ENCODE assay signal across 40 cellular contexts in the genomic region with DNA sequence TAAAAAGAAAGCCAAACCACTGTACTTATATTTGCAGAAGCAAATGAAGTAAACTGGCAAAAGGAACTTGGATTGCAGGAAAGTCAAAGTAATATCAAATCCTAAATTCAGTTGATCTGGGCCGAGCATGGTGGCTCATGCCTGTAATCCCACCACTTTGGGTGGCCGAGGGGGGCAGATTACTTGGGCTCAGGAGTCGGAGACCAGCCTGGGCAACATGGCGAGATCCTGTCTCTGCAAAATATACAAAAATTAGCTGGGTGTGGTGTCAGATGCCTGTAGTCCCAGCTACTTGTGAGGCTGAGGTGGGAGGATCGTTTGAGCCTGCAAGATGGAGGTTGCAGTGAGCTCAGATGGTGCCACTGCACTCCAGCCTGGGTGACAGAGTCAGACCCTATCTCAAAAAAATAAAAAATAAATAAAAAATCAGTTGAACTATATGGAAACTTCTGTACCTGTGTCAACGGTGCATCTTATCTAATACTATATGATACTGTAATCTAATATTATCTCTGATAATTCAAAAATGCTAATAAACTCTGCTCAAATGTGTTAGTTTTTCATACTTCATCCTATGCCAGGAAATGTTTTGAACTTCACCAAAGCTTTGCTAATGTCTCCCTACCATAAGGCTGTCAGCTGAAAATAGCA. TPM values are rescaled to one million over a fixed set of nuclear protein-coding genes. Genes with fewer than 3 reads are reported as not detected.
"Had no signal": no experiment of that assay in that cellular context is flagged by ENCODE, and none has a peak within 500 bp of the region (broad histone marks: within the 10 kb centered on the region; RNA-seq: fewer than 3 reads in every experiment).

No MANE protein-coding gene starts in this region.

- H3K27me3 Mint-ChIP-seq: activated naive CD4-positive, alpha-beta T cell treated with anti-CD3 and anti-CD28 coated beads, Interleukin-2, amount 10 ng/mL, durations not matched to agents 7 days and 5 days; activated naive CD4-positive, alpha-beta T cell treated with anti-CD3 and anti-CD28 coated beads, Interleukin-2, amount 50 U/mL, for 24 hours; activated naive CD8-positive, alpha-beta T cell; activated naive CD8-positive, alpha-beta T cell treated with anti-CD3 and anti-CD28 coated beads for 36 hours; activated naive CD8-positive, alpha-beta T cell treated with anti-CD3 and anti-CD28 coated beads, Interleukin-2, amount 10 ng/mL, durations not matched to agents 7 days and 5 days; activated naive CD8-positive, alpha-beta T cell treated with anti-CD3 and anti-CD28 coated beads, Interleukin-2, amount 50 U/mL, for 24 hours; activated T-cell treated with anti-CD3 and anti-CD28 coated beads, Interleukin-2, amount 50 U/mL, for 24 hours; activated T-helper 17 cell treated with anti-CD3 and anti-CD28 coated beads, Interleukin-2, amount 50 U/mL, for 72 hours; brain; central memory CD8-positive, alpha-beta T cell had no signal

- H3K9me3 Mint-ChIP-seq: activated naive CD4-positive, alpha-beta T cell treated with anti-CD3 and anti-CD28 coated beads, Interleukin-2, amount 10 ng/mL, durations not matched to agents 7 days and 5 days; activated naive CD4-positive, alpha-beta T cell treated with anti-CD3 and anti-CD28 coated beads, Interleukin-2, amount 50 U/mL, for 24 hours; activated naive CD4-positive, alpha-beta T cell treated with anti-CD3 and anti-CD28 coated beads, Interleukin-2, amount 50 U/mL, for 72 hours; activated T-cell treated with anti-CD3 and anti-CD28 coated beads, Interleukin-2, amount 50 U/mL, for 24 hours; activated T-cell treated with anti-CD3 and anti-CD28 coated beads, Interleukin-2, amount 50 U/mL, for 72 hours; activated T-helper 1 cell treated with anti-CD3 and anti-CD28 coated beads, Interleukin-12 subunit alpha, Interleukin-12 subunit beta, Interleukin-2, Interleukin-4 antibody, amounts not matched to agents 30 ng/mL and 10 ng/mL and 1 ng/mL, durations not matched to agents 14 hours and 24 hours and 36 hours; activated T-helper 17 cell treated with anti-CD3 and anti-CD28 coated beads, Interleukin-2, amount 50 U/mL, for 72 hours; central memory CD8-positive, alpha-beta T cell had no signal

- H3K27ac Mint-ChIP-seq: activated naive CD4-positive, alpha-beta T cell treated with anti-CD3 and anti-CD28 coated beads for 36 hours; activated naive CD4-positive, alpha-beta T cell treated with anti-CD3 and anti-CD28 coated beads, Interleukin-2, amount 10 ng/mL, durations not matched to agents 7 days and 5 days; activated naive CD4-positive, alpha-beta T cell treated with anti-CD3 and anti-CD28 coated beads, Interleukin-2, amount 50 U/mL, for 24 hours; activated naive CD4-positive, alpha-beta T cell treated with anti-CD3 and anti-CD28 coated beads, Interleukin-2, amount 50 U/mL, for 72 hours; activated naive CD8-positive, alpha-beta T cell; activated naive CD8-positive, alpha-beta T cell treated with anti-CD3 and anti-CD28 coated beads for 36 hours; activated naive CD8-positive, alpha-beta T cell treated with anti-CD3 and anti-CD28 coated beads, Interleukin-2, amount 10 ng/mL, durations not matched to agents 7 days and 5 days; activated naive CD8-positive, alpha-beta T cell treated with anti-CD3 and anti-CD28 coated beads, Interleukin-2, amount 50 U/mL, for 24 hours; activated T-cell treated with anti-CD3 and anti-CD28 coated beads, Interleukin-2, amount 50 U/mL, for 24 hours; activated T-cell treated with anti-CD3 and anti-CD28 coated beads, Interleukin-2, amount 50 U/mL, for 72 hours; activated T-helper 1 cell treated with anti-CD3 and anti-CD28 coated beads, Interleukin-12 subunit alpha, Interleukin-12 subunit beta, Interleukin-2, Interleukin-4 antibody, amounts not matched to agents 30 ng/mL and 10 ng/mL and 1 ng/mL, durations not matched to agents 14 hours and 24 hours and 36 hours; activated T-helper 17 cell treated with anti-CD3 and anti-CD28 coated beads, Interleukin-2, amount 50 U/mL, for 72 hours; activated T-helper 2 cell treated with anti-CD3 and anti-CD28 coated beads, Interferon-gamma antibody, Interleukin-2, Interleukin-4, amounts not matched to agents 10 μg/mL and 5 μg/mL and 100 μg/mL, durations not matched to agents 14 hours and 24 hours and 36 hours; brain had no signal

- H3K27ac ChIP-seq: adrenal gland, ascending aorta, body of pancreas, brain microvascular endothelial cell, breast epithelium, cardiac muscle cell had no signal

- H3K36me3 ChIP-seq: brain microvascular endothelial cell had no signal

- H3K36me3 Mint-ChIP-seq: activated naive CD4-positive, alpha-beta T cell treated with anti-CD3 and anti-CD28 coated beads, Interleukin-2, amount 10 ng/mL, durations not matched to agents 7 days and 5 days; activated naive CD4-positive, alpha-beta T cell treated with anti-CD3 and anti-CD28 coated beads, Interleukin-2, amount 50 U/mL, for 72 hours had no signal

- ATAC-seq: activated naive CD4-positive, alpha-beta T cell treated with anti-CD3 and anti-CD28 coated beads, Interleukin-2, amount 50 U/mL, for 72 hours; activated naive CD8-positive, alpha-beta T cell treated with anti-CD3 and anti-CD28 coated beads, Interleukin-2, amount 50 U/mL, for 24 hours; activated T-cell treated with anti-CD3 and anti-CD28 coated beads, Interleukin-2, amount 50 U/mL, for 4 hours; activated T-cell treated with anti-CD3 and anti-CD28 coated beads, Interleukin-2, amount 50 U/mL, for 72 hours; activated T-helper 17 cell treated with anti-CD3 and anti-CD28 coated beads, Interleukin-2, amount 50 U/mL, for 72 hours; body of pancreas had no signal

- H3K4me1 Mint-ChIP-seq: activated naive CD4-positive, alpha-beta T cell treated with anti-CD3 and anti-CD28 coated beads, Interleukin-2, amount 10 ng/mL, durations not matched to agents 7 days and 5 days; activated naive CD4-positive, alpha-beta T cell treated with anti-CD3 and anti-CD28 coated beads, Interleukin-2, amount 50 U/mL, for 24 hours; activated naive CD8-positive, alpha-beta T cell treated with anti-CD3 and anti-CD28 coated beads for 36 hours; activated naive CD8-positive, alpha-beta T cell treated with anti-CD3 and anti-CD28 coated beads, Interleukin-2, amount 10 ng/mL, durations not matched to agents 7 days and 5 days; activated naive CD8-positive, alpha-beta T cell treated with anti-CD3 and anti-CD28 coated beads, Interleukin-2, amount 50 U/mL, for 24 hours; activated T-helper 17 cell treated with anti-CD3 and anti-CD28 coated beads, Interleukin-2, amount 50 U/mL, for 72 hours; brain; central memory CD8-positive, alpha-beta T cell had no signal

- H3K27me3 ChIP-seq: adrenal gland, ascending aorta, body of pancreas, brain microvascular endothelial cell, breast epithelium, cardiac muscle cell had no signal

- DNase-seq: activated effector memory CD4-positive, alpha-beta T cell treated with anti-CD3 and anti-CD28 coated beads, Interleukin-2, amount 50 U/mL, for 16 hours; activated effector memory CD4-positive, alpha-beta T cell treated with Interleukin-2 at 50 U/mL for 16 hours; activated gamma-delta T cell; activated gamma-delta T cell treated with Interleukin-2 at 50 U/mL for 16 hours; activated naive CD4-positive, alpha-beta T cell; activated naive CD4-positive, alpha-beta T cell treated with anti-CD3 and anti-CD28 coated beads for 36 hours; activated naive CD4-positive, alpha-beta T cell treated with anti-CD3 and anti-CD28 coated beads, Interleukin-2, amount 10 ng/mL, durations not matched to agents 7 days and 5 days; activated naive CD4-positive, alpha-beta T cell treated with anti-CD3 and anti-CD28 coated beads, Interleukin-2, amount 50 U/mL, for 16 hours; activated naive CD4-positive, alpha-beta T cell treated with Interleukin-2 at 50 U/mL for 16 hours; activated naive CD8-positive, alpha-beta T cell treated with anti-CD3 and anti-CD28 coated beads for 36 hours; activated naive CD8-positive, alpha-beta T cell treated with anti-CD3 and anti-CD28 coated beads, Interleukin-2, amount 10 ng/mL, durations not matched to agents 7 days and 5 days; activated naive CD8-positive, alpha-beta T cell treated with anti-CD3 and anti-CD28 coated beads, Interleukin-2, amount 50 U/mL, for 24 hours; activated T-cell treated with anti-CD3 and anti-CD28 coated beads for 4 hours; activated T-cell treated with anti-CD3 and anti-CD28 coated beads, Interleukin-2, amount 50 U/mL, for 1 hour; activated T-cell treated with anti-CD3 and anti-CD28 coated beads, Interleukin-2, amount 50 U/mL, for 24 hours; activated T-cell treated with anti-CD3 and anti-CD28 coated beads, Interleukin-2, amount 50 U/mL, for 4 hours; activated T-cell treated with anti-CD3 and anti-CD28 coated beads, Interleukin-2, amount 50 U/mL, for 48 hours; activated T-cell treated with anti-CD3 and anti-CD28 coated beads, Interleukin-2, amount 50 U/mL, for 72 hours; adrenal gland; amniotic stem cell; anterior cingulate cortex; aorta; body of pancreas; brain microvascular endothelial cell; caudate nucleus; central memory CD4-positive, alpha-beta T cell; cerebellar nuclear complex had no signal

- H3K9me3 ChIP-seq: adrenal gland, breast epithelium had no signal

- H3K4me3 ChIP-seq: adrenal gland, ascending aorta, body of pancreas, breast epithelium, cardiac muscle cell had no signal

- FAIRE-seq: astrocyte, bronchial epithelial cell had no signal

- H3K4me1 ChIP-seq: ascending aorta, body of pancreas, breast epithelium had no signal

- H3K4me3 Mint-ChIP-seq: activated naive CD4-positive, alpha-beta T cell treated with anti-CD3 and anti-CD28 coated beads for 36 hours; activated naive CD4-positive, alpha-beta T cell treated with anti-CD3 and anti-CD28 coated beads, Interleukin-2, amount 10 ng/mL, durations not matched to agents 7 days and 5 days; activated naive CD4-positive, alpha-beta T cell treated with anti-CD3 and anti-CD28 coated beads, Interleukin-2, amount 50 U/mL, for 24 hours; activated naive CD8-positive, alpha-beta T cell; activated naive CD8-positive, alpha-beta T cell treated with anti-CD3 and anti-CD28 coated beads for 36 hours; activated naive CD8-positive, alpha-beta T cell treated with anti-CD3 and anti-CD28 coated beads, Interleukin-2, amount 10 ng/mL, durations not matched to agents 7 days and 5 days; activated naive CD8-positive, alpha-beta T cell treated with anti-CD3 and anti-CD28 coated beads, Interleukin-2, amount 50 U/mL, for 24 hours; activated T-cell treated with anti-CD3 and anti-CD28 coated beads, Interleukin-2, amount 50 U/mL, for 24 hours; activated T-cell treated with anti-CD3 and anti-CD28 coated beads, Interleukin-2, amount 50 U/mL, for 4 hours; activated T-cell treated with anti-CD3 and anti-CD28 coated beads, Interleukin-2, amount 50 U/mL, for 72 hours; activated T-helper 1 cell treated with anti-CD3 and anti-CD28 coated beads, Interleukin-12 subunit alpha, Interleukin-12 subunit beta, Interleukin-2, Interleukin-4 antibody, amounts not matched to agents 30 ng/mL and 10 ng/mL and 1 ng/mL, durations not matched to agents 14 hours and 24 hours and 36 hours; activated T-helper 17 cell treated with anti-CD3 and anti-CD28 coated beads, Interleukin-2, amount 50 U/mL, for 72 hours; brain; central memory CD8-positive, alpha-beta T cell had no signal

RNA-seq across cellular contexts. Expression of gene SELENOP, which starts 10.1 kb away (rescaled TPM):
- total RNA-seq: activated naive CD4-positive, alpha-beta T cell treated with anti-CD3 and anti-CD28 coated beads for 36 hours; activated naive CD4-positive, alpha-beta T cell treated with anti-CD3 and anti-CD28 coated beads, Interleukin-2, amount 50 U/mL, for 72 hours; activated naive CD8-positive, alpha-beta T cell treated with anti-CD3 and anti-CD28 coated beads for 36 hours; activated T-helper 1 cell treated with anti-CD3 and anti-CD28 coated beads, Interleukin-12 subunit alpha, Interleukin-12 subunit beta, Interleukin-2, Interleukin-4 antibody, amounts not matched to agents 30 ng/mL and 10 ng/mL and 1 ng/mL, durations not matched to agents 14 hours and 24 hours and 36 hours; activated T-helper 17 cell treated with anti-CD3 and anti-CD28 coated beads, Interleukin-2, amount 50 U/mL, for 72 hours; activated T-helper 2 cell treated with anti-CD3 and anti-CD28 coated beads, Interferon-gamma antibody, Interleukin-2, Interleukin-4, amounts not matched to agents 10 μg/mL and 5 μg/mL and 100 μg/mL, durations not matched to agents 14 hours and 24 hours and 36 hours had no signal

RNA-seq across cellular contexts. Expression of gene CCDC152, which starts 45.0 kb away (rescaled TPM):
- total RNA-seq: ascending aorta had no signal
